ENCODE assay signal across 1 cellular context in the genomic region with DNA sequence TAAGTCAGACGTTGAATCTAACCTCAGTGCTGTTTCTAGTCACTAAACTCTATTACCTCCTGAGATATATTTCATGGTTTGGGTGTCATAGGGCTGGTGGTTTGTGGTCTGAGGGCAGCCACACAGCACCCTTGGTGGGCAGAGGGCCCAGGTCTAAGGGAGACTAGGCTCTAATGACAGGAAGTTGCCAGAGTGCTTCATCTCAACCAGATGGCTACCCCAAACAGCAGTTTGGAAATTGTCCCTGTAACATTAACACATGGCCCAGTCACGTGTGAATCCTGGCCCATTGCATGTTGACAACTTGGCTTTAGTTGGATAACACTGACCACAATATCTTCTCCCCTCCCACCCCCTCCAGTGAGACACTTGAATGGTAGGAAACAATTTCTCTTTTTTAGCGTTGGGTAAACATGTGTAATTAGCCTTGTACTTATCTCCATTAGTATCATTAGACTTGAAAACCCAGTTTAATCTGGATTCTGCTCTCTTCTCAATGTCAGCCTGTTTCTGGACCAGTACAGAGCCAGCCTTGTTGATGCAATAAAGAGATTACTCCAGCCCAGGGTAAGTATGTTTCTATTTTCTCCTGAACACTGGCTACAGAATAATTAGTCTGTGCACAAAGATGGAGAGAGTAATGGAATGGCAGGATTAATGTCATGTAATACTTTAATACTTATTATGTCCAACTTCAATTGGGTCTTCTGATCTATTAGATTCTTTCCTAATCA.
TF ChIP-seq lines count a peak whose summit lies in the region.

No MANE protein-coding gene starts in this region.

TF ChIP-seq in H1, 55 proteins besides CTCF, POLR2A, EP300 and RAD21:
- TF ChIP-seq TCF12 (IDR thresholded peaks at IDR 0.05; ENCODE audit: low read depth, low read length) (no peak), HDAC2 (IDR thresholded peaks at IDR 0.05; ENCODE audit: borderline replicate concordance in 1 of 2, low read depth in 2 of 2, low read length in 2 of 2) (no peak), YY1 (IDR thresholded peaks at IDR 0.05; ENCODE audit: low read depth, low read length) (no peak), HDAC6 (IDR thresholded peaks at IDR 0.05; ENCODE audit: low read depth, low read length) (no peak), BRCA1 (IDR thresholded peaks at IDR 0.05; ENCODE audit: low read depth, low read length) (no peak), RXRA (IDR thresholded peaks at IDR 0.05; ENCODE audit: insufficient read depth, low read depth, low read length) (no peak), TEAD4 (IDR thresholded peaks at IDR 0.05; ENCODE audit: low read depth, low read length) (no peak), POLR2AphosphoS5 (IDR thresholded peaks at IDR 0.05; ENCODE audit: low read depth, low read length) (no peak), MAFK (IDR thresholded peaks at IDR 0.05; ENCODE audit: low read depth, low read length) (no peak), CREB1 (IDR thresholded peaks at IDR 0.05) (no peak), NANOG (IDR thresholded peaks at IDR 0.05; ENCODE audit: insufficient read depth, low read depth, low read length, poor library complexity, severe bottlenecking) (no peak), SP1 (IDR thresholded peaks at IDR 0.05; ENCODE audit: low read depth, low read length) (no peak)
- TF ChIP-seq, protein P1, sequence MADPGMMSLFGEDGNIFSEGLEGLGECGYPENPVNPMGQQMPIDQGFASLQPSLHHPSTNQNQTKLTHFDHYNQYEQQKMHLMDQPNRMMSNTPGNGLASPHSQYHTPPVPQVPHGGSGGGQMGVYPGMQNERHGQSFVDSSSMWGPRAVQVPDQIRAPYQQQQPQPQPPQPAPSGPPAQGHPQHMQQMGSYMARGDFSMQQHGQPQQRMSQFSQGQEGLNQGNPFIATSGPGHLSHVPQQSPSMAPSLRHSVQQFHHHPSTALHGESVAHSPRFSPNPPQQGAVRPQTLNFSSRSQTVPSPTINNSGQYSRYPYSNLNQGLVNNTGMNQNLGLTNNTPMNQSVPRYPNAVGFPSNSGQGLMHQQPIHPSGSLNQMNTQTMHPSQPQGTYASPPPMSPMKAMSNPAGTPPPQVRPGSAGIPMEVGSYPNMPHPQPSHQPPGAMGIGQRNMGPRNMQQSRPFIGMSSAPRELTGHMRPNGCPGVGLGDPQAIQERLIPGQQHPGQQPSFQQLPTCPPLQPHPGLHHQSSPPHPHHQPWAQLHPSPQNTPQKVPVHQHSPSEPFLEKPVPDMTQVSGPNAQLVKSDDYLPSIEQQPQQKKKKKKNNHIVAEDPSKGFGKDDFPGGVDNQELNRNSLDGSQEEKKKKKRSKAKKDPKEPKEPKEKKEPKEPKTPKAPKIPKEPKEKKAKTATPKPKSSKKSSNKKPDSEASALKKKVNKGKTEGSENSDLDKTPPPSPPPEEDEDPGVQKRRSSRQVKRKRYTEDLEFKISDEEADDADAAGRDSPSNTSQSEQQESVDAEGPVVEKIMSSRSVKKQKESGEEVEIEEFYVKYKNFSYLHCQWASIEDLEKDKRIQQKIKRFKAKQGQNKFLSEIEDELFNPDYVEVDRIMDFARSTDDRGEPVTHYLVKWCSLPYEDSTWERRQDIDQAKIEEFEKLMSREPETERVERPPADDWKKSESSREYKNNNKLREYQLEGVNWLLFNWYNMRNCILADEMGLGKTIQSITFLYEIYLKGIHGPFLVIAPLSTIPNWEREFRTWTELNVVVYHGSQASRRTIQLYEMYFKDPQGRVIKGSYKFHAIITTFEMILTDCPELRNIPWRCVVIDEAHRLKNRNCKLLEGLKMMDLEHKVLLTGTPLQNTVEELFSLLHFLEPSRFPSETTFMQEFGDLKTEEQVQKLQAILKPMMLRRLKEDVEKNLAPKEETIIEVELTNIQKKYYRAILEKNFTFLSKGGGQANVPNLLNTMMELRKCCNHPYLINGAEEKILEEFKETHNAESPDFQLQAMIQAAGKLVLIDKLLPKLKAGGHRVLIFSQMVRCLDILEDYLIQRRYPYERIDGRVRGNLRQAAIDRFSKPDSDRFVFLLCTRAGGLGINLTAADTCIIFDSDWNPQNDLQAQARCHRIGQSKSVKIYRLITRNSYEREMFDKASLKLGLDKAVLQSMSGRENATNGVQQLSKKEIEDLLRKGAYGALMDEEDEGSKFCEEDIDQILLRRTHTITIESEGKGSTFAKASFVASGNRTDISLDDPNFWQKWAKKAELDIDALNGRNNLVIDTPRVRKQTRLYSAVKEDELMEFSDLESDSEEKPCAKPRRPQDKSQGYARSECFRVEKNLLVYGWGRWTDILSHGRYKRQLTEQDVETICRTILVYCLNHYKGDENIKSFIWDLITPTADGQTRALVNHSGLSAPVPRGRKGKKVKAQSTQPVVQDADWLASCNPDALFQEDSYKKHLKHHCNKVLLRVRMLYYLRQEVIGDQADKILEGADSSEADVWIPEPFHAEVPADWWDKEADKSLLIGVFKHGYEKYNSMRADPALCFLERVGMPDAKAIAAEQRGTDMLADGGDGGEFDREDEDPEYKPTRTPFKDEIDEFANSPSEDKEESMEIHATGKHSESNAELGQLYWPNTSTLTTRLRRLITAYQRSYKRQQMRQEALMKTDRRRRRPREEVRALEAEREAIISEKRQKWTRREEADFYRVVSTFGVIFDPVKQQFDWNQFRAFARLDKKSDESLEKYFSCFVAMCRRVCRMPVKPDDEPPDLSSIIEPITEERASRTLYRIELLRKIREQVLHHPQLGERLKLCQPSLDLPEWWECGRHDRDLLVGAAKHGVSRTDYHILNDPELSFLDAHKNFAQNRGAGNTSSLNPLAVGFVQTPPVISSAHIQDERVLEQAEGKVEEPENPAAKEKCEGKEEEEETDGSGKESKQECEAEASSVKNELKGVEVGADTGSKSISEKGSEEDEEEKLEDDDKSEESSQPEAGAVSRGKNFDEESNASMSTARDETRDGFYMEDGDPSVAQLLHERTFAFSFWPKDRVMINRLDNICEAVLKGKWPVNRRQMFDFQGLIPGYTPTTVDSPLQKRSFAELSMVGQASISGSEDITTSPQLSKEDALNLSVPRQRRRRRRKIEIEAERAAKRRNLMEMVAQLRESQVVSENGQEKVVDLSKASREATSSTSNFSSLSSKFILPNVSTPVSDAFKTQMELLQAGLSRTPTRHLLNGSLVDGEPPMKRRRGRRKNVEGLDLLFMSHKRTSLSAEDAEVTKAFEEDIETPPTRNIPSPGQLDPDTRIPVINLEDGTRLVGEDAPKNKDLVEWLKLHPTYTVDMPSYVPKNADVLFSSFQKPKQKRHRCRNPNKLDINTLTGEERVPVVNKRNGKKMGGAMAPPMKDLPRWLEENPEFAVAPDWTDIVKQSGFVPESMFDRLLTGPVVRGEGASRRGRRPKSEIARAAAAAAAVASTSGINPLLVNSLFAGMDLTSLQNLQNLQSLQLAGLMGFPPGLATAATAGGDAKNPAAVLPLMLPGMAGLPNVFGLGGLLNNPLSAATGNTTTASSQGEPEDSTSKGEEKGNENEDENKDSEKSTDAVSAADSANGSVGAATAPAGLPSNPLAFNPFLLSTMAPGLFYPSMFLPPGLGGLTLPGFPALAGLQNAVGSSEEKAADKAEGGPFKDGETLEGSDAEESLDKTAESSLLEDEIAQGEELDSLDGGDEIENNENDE (IDR thresholded peaks at IDR 0.05; ENCODE audit: insufficient replicate concordance, low read length): no peak
- TF ChIP-seq, protein P2, sequence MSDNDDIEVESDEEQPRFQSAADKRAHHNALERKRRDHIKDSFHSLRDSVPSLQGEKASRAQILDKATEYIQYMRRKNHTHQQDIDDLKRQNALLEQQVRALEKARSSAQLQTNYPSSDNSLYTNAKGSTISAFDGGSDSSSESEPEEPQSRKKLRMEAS (IDR thresholded peaks at IDR 0.05): no peak
- TF ChIP-seq, protein P3, sequence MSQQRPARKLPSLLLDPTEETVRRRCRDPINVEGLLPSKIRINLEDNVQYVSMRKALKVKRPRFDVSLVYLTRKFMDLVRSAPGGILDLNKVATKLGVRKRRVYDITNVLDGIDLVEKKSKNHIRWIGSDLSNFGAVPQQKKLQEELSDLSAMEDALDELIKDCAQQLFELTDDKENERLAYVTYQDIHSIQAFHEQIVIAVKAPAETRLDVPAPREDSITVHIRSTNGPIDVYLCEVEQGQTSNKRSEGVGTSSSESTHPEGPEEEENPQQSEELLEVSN (IDR thresholded peaks at IDR 0.05): no peak
TF ChIP-seq in H1: peak in this region for 0.
